ENCODE assay signal across 23 cellular contexts in genomic region chr1:43446881-43447835, GRCh38. TPM values are rescaled to one million over a fixed set of nuclear protein-coding genes. Genes with fewer than 3 reads are reported as not detected.
A peak's percentile ranks its signal among the peaks of the same experiment; 100 is the strongest.
DNase-seq lines count a peak whose midpoint lies in the region; FAIRE-seq and TF ChIP-seq lines count a peak whose summit lies in the region.
"Had no signal": no experiment of that assay in that cellular context is flagged by ENCODE, and none has a peak within 500 bp of the region (broad histone marks: within the 10 kb centered on the region; RNA-seq: fewer than 3 reads in every experiment).

No MANE protein-coding gene starts in this region.

- DNase-seq in H9 (peak; percentile 15), RCC 7860 (ENCODE audit: low spot score) (peak; percentile 28), kidney (peak; percentile 62), stomach (peak; percentile 24), colonic mucosa (no peak), MG63 (no peak), NCI-H2196 (lab: John Stamatoyannopoulos, UW; ENCODE audit: unreplicated experiment) (no peak)
- DNase-seq: activated CD4-positive, alpha-beta T cell treated with anti-CD3 and anti-CD28 coated beads, Interleukin-2, amount 50 U/mL, for 48 hours; activated CD4-positive, CD25-positive, alpha-beta regulatory T cell; activated naive CD8-positive, alpha-beta T cell treated with anti-CD3 and anti-CD28 coated beads for 36 hours; CD4-positive, alpha-beta memory T cell; DMS 273 treated with DMSO at 0.1 percent for 48 hours; effector memory CD8-positive, alpha-beta T cell; H7; kidney glomerular epithelial cell; naive thymus-derived CD8-positive, alpha-beta T cell; NCI-H1694 treated with DMSO at 0.1 percent for 48 hours; NCI-H2171 treated with DMSO at 0.1 percent for 48 hours; NCI-H69; retina; T-helper 9 cell had no signal

- no peak overlapping the region for H2BK20ac ChIP-seq in H9 (ENCODE audit: low read depth, low read length, poor library complexity, severe bottlenecking)

- H3K9me3 ChIP-seq in H9 (ENCODE audit: control insufficient read depth, low read depth, low read length) (no peaks in the 10 kb centered on the region), kidney (ENCODE audit: control insufficient read depth in 1 of 2, low read length in 2 of 2) (no peaks in the 10 kb centered on the region), stomach (no peaks in the 10 kb centered on the region), colonic mucosa (no peaks in the 10 kb centered on the region), MG63 (no peaks in the 10 kb centered on the region)

- H3K27me3 ChIP-seq in H9 (ENCODE audit: insufficient read depth, low read length) = no peaks in the 10 kb centered on the region
- no peaks in the 10 kb centered on the region for H3K27me3 ChIP-seq in stomach
- no peaks in the 10 kb centered on the region for H3K27me3 ChIP-seq in colonic mucosa
- H3K27me3 ChIP-seq in MG63 = no peaks in the 10 kb centered on the region

- no peak overlapping the region for H3K27ac Mint-ChIP-seq in H9
- H3K27ac Mint-ChIP-seq: activated naive CD8-positive, alpha-beta T cell treated with anti-CD3 and anti-CD28 coated beads for 36 hours had no signal

- no peak overlapping the region for H2BK120ac ChIP-seq in H9 (ENCODE audit: low read depth, low read length, poor library complexity, severe bottlenecking)

- H3K4me1 ChIP-seq in H9 (ENCODE audit: insufficient read depth, low read length) = no peaks in the 10 kb centered on the region
- H3K4me1 ChIP-seq in kidney (ENCODE audit: control insufficient read depth in 1 of 2, insufficient read depth in 1 of 2, low read depth in 1 of 2, low read length in 2 of 2) = peaks cover 8 to 12% of the 10 kb centered on the region in 2 donors
- peaks cover 0 to 19% (median 4%) of the 10 kb centered on the region in 4 donors for H3K4me1 ChIP-seq in stomach
- no peaks in the 10 kb centered on the region for H3K4me1 ChIP-seq in colonic mucosa

- H3K27ac ChIP-seq in H9 (ENCODE audit: insufficient read length, low read depth, low read length) (no peak overlapping the region), kidney (ENCODE audit: low read depth in 2 of 2, low read length in 2 of 2) (no peak overlapping the region), stomach (peak overlapping the region in 1 of 5 donors; percentile 53), colonic mucosa (no peak overlapping the region)
- H3K27ac ChIP-seq: KMS-11 had no signal

- H3K4me2 ChIP-seq in H9 (ENCODE audit: insufficient read depth, insufficient read length, low read length) = no peak overlapping the region
- H3K4me2 ChIP-seq: KMS-11 had no signal

- intact Hi-C loops in kidney (cut with DNase I) (no loop called here), stomach (cut with DNase I; ENCODE audit: low total_unique reads) (no loop called here), colonic mucosa (cut with DNase I) (no loop called here)

- no peak overlapping the region for H2BK5ac ChIP-seq in H9 (ENCODE audit: insufficient read length, low read length)

- no CpG with 5 or more reads among the region's 19 CpGs for WGBS in H9 (ENCODE audit: extremely low coverage, insufficient read length, low lambda C conversion rate)
- WGBS in stomach, 5 donors = 93 to 95% (median 94%) methylated on average over 18 to 19 of the region's 19 CpGs

- no peak overlapping the region for H4K91ac ChIP-seq in H9 (ENCODE audit: insufficient read length, low read depth, low read length)

- no peak overlapping the region for H3K4ac ChIP-seq in H9 (ENCODE audit: low read depth, low read length)

- H3K27me3 Mint-ChIP-seq in H9 (ENCODE audit: low read depth) = no peaks in the 10 kb centered on the region
- H3K27me3 Mint-ChIP-seq: activated naive CD8-positive, alpha-beta T cell treated with anti-CD3 and anti-CD28 coated beads for 36 hours; CD4-positive, alpha-beta memory T cell; effector memory CD8-positive, alpha-beta T cell; naive thymus-derived CD8-positive, alpha-beta T cell had no signal

- H3K18ac ChIP-seq in H9 (ENCODE audit: insufficient read length, low read depth, low read length) = no peak overlapping the region

- no peak overlapping the region for H3T11ph ChIP-seq in H9 (ENCODE audit: low read length)

- no peak overlapping the region for H4K8ac ChIP-seq in H9 (replicated peaks; ENCODE audit: insufficient read length, low read depth, low read length)

- H2BK15ac ChIP-seq in H9 (ENCODE audit: low read depth, low read length) = no peak overlapping the region

- H4K20me1 ChIP-seq in H9 (ENCODE audit: control insufficient read depth, insufficient read depth, insufficient read length) = no peaks in the 10 kb centered on the region

- no peak for TF ChIP-seq POLR2A in stomach (IDR thresholded peaks at IDR 0.05)

- no peaks in the 10 kb centered on the region for H3K79me2 ChIP-seq in H9 (ENCODE audit: insufficient read depth, low read length)

- TF ChIP-seq EP300 in stomach (IDR thresholded peaks at IDR 0.05) = no peak

- no peak overlapping the region for H2BK12ac ChIP-seq in H9 (ENCODE audit: insufficient read length, low read depth, low read length)

- H2AK5ac ChIP-seq in H9 (ENCODE audit: insufficient read length, low read length) = no peak overlapping the region

- H3K79me1 ChIP-seq in H9 (ENCODE audit: insufficient read depth, low read depth, low read length, poor library complexity, severe bottlenecking) = no peaks in the 10 kb centered on the region

- no peak overlapping the region for H3K14ac ChIP-seq in H9 (ENCODE audit: insufficient read depth, low read length)

- no peak overlapping the region for H4K5ac ChIP-seq in H9 (ENCODE audit: insufficient read length, low read depth, low read length)

- peaks cover 52 to 74% of the 10 kb centered on the region in 2 donors for H3K36me3 ChIP-seq in kidney (ENCODE audit: control insufficient read depth in 1 of 2, insufficient read depth in 2 of 2, low read length in 2 of 2)
- peaks cover 83 to 100% (median 100%) of the 10 kb centered on the region in 4 donors for H3K36me3 ChIP-seq in stomach
- peaks cover 18% of the 10 kb centered on the region for H3K36me3 ChIP-seq in colonic mucosa
- H3K36me3 ChIP-seq in MG63 = peaks cover 28% of the 10 kb centered on the region

- H3K4me3 ChIP-seq in kidney (ENCODE audit: low read length in 2 of 2) = no peak overlapping the region
- H3K4me3 ChIP-seq in stomach = no peak overlapping the region
- H3K4me3 ChIP-seq in colonic mucosa = no peak overlapping the region
- H3K4me3 ChIP-seq in MG63 = no peak overlapping the region

- H3K56ac ChIP-seq in H9 (ENCODE audit: insufficient read length, low read depth, low read length) = no peak overlapping the region

- H3K23me2 ChIP-seq in H9 (ENCODE audit: insufficient read length, low read depth, low read length, poor library complexity, severe bottlenecking) = no peaks in the 10 kb centered on the region

- no peak overlapping the region for H2AFZ ChIP-seq in H9 (ENCODE audit: low read length)

- no peak overlapping the region for H3K4me3 Mint-ChIP-seq in H9
- H3K4me3 Mint-ChIP-seq: activated naive CD8-positive, alpha-beta T cell treated with anti-CD3 and anti-CD28 coated beads for 36 hours; CD4-positive, alpha-beta memory T cell; effector memory CD8-positive, alpha-beta T cell had no signal

- H3K9me3 Mint-ChIP-seq in H9 = no peaks in the 10 kb centered on the region
- H3K9me3 Mint-ChIP-seq: activated naive CD8-positive, alpha-beta T cell treated with anti-CD3 and anti-CD28 coated beads for 36 hours; CD4-positive, alpha-beta memory T cell; effector memory CD8-positive, alpha-beta T cell; naive thymus-derived CD8-positive, alpha-beta T cell had no signal

- FAIRE-seq in RCC 7860 (lab: Jason Lieb, UNC) (no peak), kidney (lab: Jason Lieb, UNC) (no peak)
- FAIRE-seq: GM18507 had no signal

- TF ChIP-seq CTCF in H9 (conservative IDR thresholded peaks at IDR 0.05) = no peak
- TF ChIP-seq CTCF in kidney (IDR thresholded peaks at IDR 0.05; ENCODE audit: borderline replicate concordance, extremely low read depth, insufficient read depth) = no peak
- TF ChIP-seq CTCF in stomach (IDR thresholded peaks at IDR 0.05) = no peak
- TF ChIP-seq CTCF in colonic mucosa (IDR thresholded peaks at IDR 0.05) = no peak

- H3K9ac ChIP-seq in H9 (ENCODE audit: extremely low read depth, insufficient read length, low read length) (no peak overlapping the region), kidney (ENCODE audit: low read length in 2 of 2) (no peak overlapping the region), colonic mucosa (ENCODE audit: low read depth in 2 of 2, low read length in 2 of 2) (no peak overlapping the region)
- H3K9ac ChIP-seq: KMS-11 had no signal

- no peak overlapping the region for H3K23ac ChIP-seq in H9 (ENCODE audit: insufficient read length, low read depth, low read length)

- H3K36me3 Mint-ChIP-seq in H9 (ENCODE audit: insufficient read depth in 1 of 3, low read depth in 3 of 3) = peaks cover 32 to 81% (median 72%) of the 10 kb centered on the region in 3 experiments; a peak in 6 of 7 replicates

- peaks cover 0 to 4% of the 10 kb centered on the region in 2 experiments; a peak in 2 of 4 replicates for H3K4me1 Mint-ChIP-seq in H9
- H3K4me1 Mint-ChIP-seq: activated naive CD8-positive, alpha-beta T cell treated with anti-CD3 and anti-CD28 coated beads for 36 hours had no signal

RNA-seq across cellular contexts. Expression of gene HYI, which starts 6.6 kb away (rescaled TPM):
- 15.1 and 16.1 TPM in 2 replicates for total RNA-seq in H9 (2021)
- 50.5 TPM for total RNA-seq in kidney
- 91.2 TPM for polyA plus RNA-seq in kidney (ENCODE audit: insufficient read depth, low read depth, low replicate concordance)
- 10 to 100 TPM; 24.4 to 77.6 (median 43.6) TPM for total RNA-seq in stomach
- polyA plus RNA-seq in stomach = 100 to 1,000 TPM in 2 of 3 donors, 10 to 100 TPM in 1; 64.2 to 173 (median 143) TPM
- total RNA-seq in colonic mucosa = 10 to 100 TPM; 50.8 to 55.6 TPM
- total RNA-seq in MG63 (2014; rRNA removed; shearing (Covaris generic); ENCODE audit: low replicate concordance) = 12.1 and 16.7 TPM in 2 replicates

RNA-seq across cellular contexts. Expression of gene SZT2, which starts 57.5 kb away (rescaled TPM):
- 14.8 and 16.8 TPM in 2 replicates for total RNA-seq in H9 (2021)
- total RNA-seq in kidney = 66.8 TPM
- polyA plus RNA-seq in kidney (ENCODE audit: insufficient read depth, low read depth, low replicate concordance) = 10.4 TPM
- total RNA-seq in stomach = 10 to 100 TPM; 49.6 to 69.3 (median 56.7) TPM
- polyA plus RNA-seq in stomach = 10 to 100 TPM in 1 of 3 donors, 1 to 10 TPM in 2; 4.9 to 10.2 (median 9.3) TPM
- total RNA-seq in colonic mucosa = 10 to 100 TPM; 34.8 to 50.5 TPM
- 2.5 and 4.9 TPM in 2 replicates for total RNA-seq in MG63 (2014; rRNA removed; shearing (Covaris generic); ENCODE audit: low replicate concordance)

RNA-seq across cellular contexts. Expression of gene MED8, which starts 57.6 kb away (rescaled TPM):
- total RNA-seq in H9 (2021) (19.1 and 23.0 TPM in 2 replicates), kidney (36.5 TPM), stomach (10 to 100 TPM in 4 of 5 donors, 1 to 10 TPM in 1; 5.8 to 52.2 (median 29.6) TPM), colonic mucosa (10 to 100 TPM; 39.2 to 51.3 TPM)
- polyA plus RNA-seq in kidney (ENCODE audit: insufficient read depth, low read depth, low replicate concordance) (44.3 TPM), stomach (10 to 100 TPM; 28.3 to 46.1 (median 30.6) TPM)
- total RNA-seq in MG63 (2014; rRNA removed; shearing (Covaris generic); ENCODE audit: low replicate concordance) = 51.1 and 60.4 TPM in 2 replicates

Comparison
In these comparisons a context has a peak if more than half of its experiments do, and no peak if none do; other contexts are left out.
1. DNase-seq: peak in H9 (single experiment), RCC 7860 (single experiment), kidney (single experiment) and stomach (single experiment); none in colonic mucosa (single experiment), MG63 (single experiment) and NCI-H2196 (single experiment).